23 cellular contexts compared by ENCODE assay signal in the genomic region with DNA sequence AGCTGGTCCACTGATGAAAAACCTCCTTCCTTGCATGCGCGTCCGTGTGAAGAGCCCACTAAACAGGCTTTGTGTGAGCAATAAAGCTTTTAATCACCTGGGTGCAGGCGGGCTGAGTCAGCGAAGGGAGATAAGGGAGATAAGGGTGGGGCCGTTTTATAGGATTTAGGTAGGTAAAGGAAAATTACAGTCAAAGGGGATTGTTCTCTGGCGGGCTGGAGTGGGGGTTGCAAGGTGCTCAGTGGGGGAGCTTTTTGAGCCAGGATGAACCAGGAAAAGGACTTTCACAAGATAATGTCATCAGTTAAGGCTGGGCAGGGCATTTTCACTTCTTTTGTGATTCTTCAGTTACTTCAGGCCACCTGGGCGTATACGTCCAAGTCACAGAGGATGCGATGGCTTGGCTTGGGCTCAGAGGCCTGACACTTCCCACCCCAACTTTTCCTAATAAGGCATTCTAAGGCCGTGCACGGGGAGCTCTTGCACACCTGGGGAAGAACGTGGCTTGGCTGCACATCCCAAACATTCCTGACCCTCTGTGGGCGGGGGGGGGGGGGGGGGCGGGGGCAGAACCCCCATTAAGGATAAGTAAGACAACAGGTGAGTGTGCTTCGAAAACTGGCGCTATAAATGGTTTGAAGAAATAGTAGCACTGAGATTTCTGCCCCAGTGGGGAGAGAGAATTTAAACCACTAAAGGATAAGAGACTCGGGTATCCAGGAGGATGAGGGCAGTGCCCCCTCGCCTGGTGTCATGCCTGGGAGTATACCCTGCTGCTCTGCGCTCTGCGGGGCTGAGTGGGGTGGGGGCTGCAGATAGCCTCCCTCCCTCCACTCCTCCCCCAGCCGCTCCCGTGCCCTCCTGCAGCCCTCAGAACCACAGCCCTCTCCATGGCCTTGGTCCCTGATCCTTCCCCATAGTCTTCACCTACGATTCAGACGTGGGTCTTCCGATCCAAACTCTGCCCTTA.
DNase-seq lines count a peak whose midpoint lies in the region; ATAC-seq, FAIRE-seq and TF ChIP-seq lines count a peak whose summit lies in the region.
"Had no signal": no experiment of that assay in that cellular context is flagged by ENCODE, and none has a peak within 500 bp of the region (broad histone marks: within the 10 kb centered on the region; RNA-seq: fewer than 3 reads in every experiment).

No MANE protein-coding gene starts in this region.

- no peak for ATAC-seq in GM21526 (IDR thresholded peaks at IDR 0.05; ENCODE audit: low FRiP score, unreplicated experiment)
- ATAC-seq: lower lobe of right lung, pancreas had no signal

- H3K4ac ChIP-seq in H1 (replicated peaks; ENCODE audit: insufficient read length, low read depth, low read length), result peak overlapping the region; percentile 48
- H3K4ac ChIP-seq in mesendoderm (ENCODE audit: low read depth, low read length), result peak overlapping the region; percentile 19

- H3K18ac ChIP-seq in H1 (ENCODE audit: extremely low read depth, low read length), result peak overlapping the region; percentile 98
- H3K18ac ChIP-seq in mesendoderm (ENCODE audit: low read length), result peak overlapping the region; percentile 71

- peak in 1 of 2 experiments; percentile 85; a peak in 1 of 3 replicates for TF ChIP-seq EP300 in H1 (IDR thresholded peaks at IDR 0.05; ENCODE audit: borderline replicate concordance in 1 of 2, low read depth in 2 of 2, low read length in 2 of 2)

- H2BK120ac ChIP-seq in H1 (replicated peaks; ENCODE audit: low read depth, low read length), result peak overlapping the region; percentile 93
- H2BK120ac ChIP-seq in mesendoderm (ENCODE audit: low read depth, low read length), result no peak overlapping the region

- H3K4me1 ChIP-seq in HUES64 (ENCODE audit: insufficient read depth, low read length) (peaks cover 44% of the 10 kb centered on the region), H1 (replicated peaks in 1 of 4; ENCODE audit: control insufficient read depth in 3 of 4, insufficient read depth in 4 of 4, low read length in 3 of 4) (peaks cover 13 to 40% (median 31%) of the 10 kb centered on the region in 4 experiments), mesendoderm (ENCODE audit: control insufficient read depth, low read depth, low read length) (peaks cover 18% of the 10 kb centered on the region)
- H3K4me1 ChIP-seq: lower lobe of right lung, pancreas, vagina had no signal

- H3K9me3 ChIP-seq in HUES64 (ENCODE audit: insufficient read depth, low read depth, low read length) (no peaks in the 10 kb centered on the region), H1 (ENCODE audit: insufficient read depth in 2 of 2, low read depth in 1 of 2, low read length in 1 of 2) (no peaks in the 10 kb centered on the region)
- H3K9me3 ChIP-seq: HAP-1, lower lobe of right lung, pancreas, vagina had no signal

- H3K27me3 ChIP-seq in HUES64 (ENCODE audit: insufficient read depth, low read length) (no peaks in the 10 kb centered on the region), H1 (replicated peaks in 1 of 4; ENCODE audit: control insufficient read depth in 3 of 4, extremely low read depth in 1 of 4, insufficient read depth in 3 of 4, low read length in 3 of 4) (no peaks in the 10 kb centered on the region), mesendoderm (ENCODE audit: insufficient read depth, low read length, poor library complexity) (no peaks in the 10 kb centered on the region)
- H3K27me3 ChIP-seq: brain microvascular endothelial cell, pancreas, vagina had no signal

- no peak overlapping the region for H3K23ac ChIP-seq in H1 (ENCODE audit: insufficient read length)
- H3K23ac ChIP-seq in mesendoderm (ENCODE audit: low read length), result no peak overlapping the region

- peak overlapping the region; percentile 70 for H3K9ac ChIP-seq in HUES64 (ENCODE audit: low read depth, low read length)
- H3K9ac ChIP-seq in H1 (replicated peaks in 1 of 4; ENCODE audit: extremely low read depth in 1 of 4, low read depth in 3 of 4, low read length in 3 of 4), result peak overlapping the region in 3 of 4 experiments; percentile 35 to 68 (median 55); a peak in 5 of 7 replicates
- H3K9ac ChIP-seq in mesendoderm (ENCODE audit: low read length), result peak overlapping the region; percentile 37

- H3K79me2 ChIP-seq in H1 (ENCODE audit: control insufficient read depth in 1 of 2, insufficient read depth in 2 of 2, low read length in 2 of 2) (no peaks in the 10 kb centered on the region), mesendoderm (ENCODE audit: control insufficient read depth, insufficient read depth, low read length) (no peaks in the 10 kb centered on the region)

- H3K23me2 ChIP-seq in H1 (ENCODE audit: low read depth, low read length), result peaks cover 3% of the 10 kb centered on the region; the same call in 1 of the 2 replicates

- peak overlapping the region; percentile 99 for H2BK12ac ChIP-seq in H1 (ENCODE audit: low read depth, low read length)

- no peaks in the 10 kb centered on the region for H3K79me1 ChIP-seq in H1 (ENCODE audit: low read depth, low read length)
- no peaks in the 10 kb centered on the region for H3K79me1 ChIP-seq in mesendoderm (ENCODE audit: low read length)

- H3K4me2 ChIP-seq in H1 (ENCODE audit: insufficient read depth in 1 of 2, low read depth in 2 of 2, low read length in 2 of 2) (peak overlapping the region; percentile 49 to 61), mesendoderm (ENCODE audit: low read length) (no peak overlapping the region)

- H3K56ac ChIP-seq in H1 (replicated peaks; ENCODE audit: insufficient read length, low read depth, low read length) (peak overlapping the region; percentile 65), mesendoderm (ENCODE audit: low read length) (peak overlapping the region; percentile 77)

- CTCF ChIA-PET in H1 (lab: Charles Lee; ENCODE audit: partially characterized antibody), result interaction anchor here (0.6 to 2.0 kb wide), 5 partner anchors 9 to 204 kb away, joined by 3 to 7 read pairs (median 3); no protein-coding TSS in a partner anchor

- WGBS in HUES64, result 19% methylated on average over 25 of the region's 26 CpGs
- WGBS in H1 (ENCODE audit: extremely low coverage in 1 of 2, insufficient coverage in 1 of 2, insufficient read length in 1 of 2, insufficient replicate concordance in 2 of 2, low coverage in 1 of 2, low lambda C conversion rate in 2 of 2, missing lambda C conversion rate in 1 of 2), 2 experiments, result 14% methylated on average over 23 of the region's 26 CpGs; no CpG with 5 or more reads in 1 of the 2 experiments
- WGBS in mesendoderm (ENCODE audit: extremely low coverage, insufficient coverage, low lambda C conversion rate), result no CpG with 5 or more reads among the region's 26 CpGs

- no peaks in the 10 kb centered on the region for H4K20me1 ChIP-seq in H1 (replicated peaks in 1 of 2; ENCODE audit: control insufficient read depth in 1 of 2, insufficient read depth in 2 of 2, low read length in 2 of 2)

- POLR2A ChIA-PET in H1 (lab: Charles Lee; ENCODE audit: partially characterized antibody), result interaction anchor here (0.9 to 3.1 kb wide), 15 partner anchors 9 to 255 kb away, joined by 3 to 11 read pairs (median 5); partner anchors contain the start of gene SKIDA1

- peak overlapping the region; percentile 88 for H3K27ac ChIP-seq in HUES64 (ENCODE audit: low read depth, low read length)
- H3K27ac ChIP-seq in H1 (ENCODE audit: low read depth, low read length), result peak overlapping the region; percentile 90
- H3K27ac ChIP-seq in mesendoderm (ENCODE audit: low read depth, low read length), result peak overlapping the region; percentile 45
- H3K27ac ChIP-seq: brain microvascular endothelial cell, lower lobe of right lung, pancreas, vagina had no signal

- no peak overlapping the region for H2BK15ac ChIP-seq in H1 (ENCODE audit: low read length)
- no peak overlapping the region for H2BK15ac ChIP-seq in mesendoderm (replicated peaks; ENCODE audit: low read depth)

- no peak overlapping the region for H2AFZ ChIP-seq in H1 (ENCODE audit: low read length)

- no peak overlapping the region for H3K4me3 ChIP-seq in HUES64 (ENCODE audit: low read length)
- peak overlapping the region in 1 of 4 experiments; percentile 32; a peak in 1 of 8 replicates for H3K4me3 ChIP-seq in H1 (ENCODE audit: extremely low read depth in 1 of 4, insufficient read depth in 2 of 4, low read depth in 3 of 4, low read length in 4 of 4)
- no peak overlapping the region for H3K4me3 ChIP-seq in mesendoderm (ENCODE audit: low read length)
- H3K4me3 ChIP-seq: HAP-1, lower lobe of right lung, pancreas, vagina had no signal

- H4K91ac ChIP-seq in H1 (replicated peaks; ENCODE audit: insufficient read length, low read length), result peak overlapping the region; percentile 96

- peak; percentile 52 for FAIRE-seq in H1 (lab: Jason Lieb, UNC)
- FAIRE-seq: pancreas had no signal

- H2BK20ac ChIP-seq in H1 (ENCODE audit: low read length), result peak overlapping the region; percentile 100

- H2BK5ac ChIP-seq in H1 (ENCODE audit: low read depth, low read length) (peak overlapping the region; percentile 99), mesendoderm (ENCODE audit: low read length) (peak overlapping the region; percentile 51)

- H3K36me3 ChIP-seq in HUES64 (ENCODE audit: insufficient read depth, low read length) (no peaks in the 10 kb centered on the region), H1 (ENCODE audit: control insufficient read depth in 2 of 4, insufficient read depth in 4 of 4, low read length in 3 of 4) (no peaks in the 10 kb centered on the region), mesendoderm (ENCODE audit: control insufficient read depth, insufficient read depth, low read length) (no peaks in the 10 kb centered on the region)
- H3K36me3 ChIP-seq: brain microvascular endothelial cell, HAP-1, pancreas had no signal

- no peak overlapping the region for H3K14ac ChIP-seq in H1 (ENCODE audit: insufficient read length)

- H4K5ac ChIP-seq in H1 (ENCODE audit: insufficient read length, low read depth, low read length) (peak overlapping the region; percentile 26), mesendoderm (ENCODE audit: low read length) (no peak overlapping the region)

- peak in 1 of 2 experiments; percentile 47; a peak in 1 of 3 replicates for TF ChIP-seq POLR2A in H1 (IDR thresholded peaks at IDR 0.05; ENCODE audit: control extremely low read depth in 1 of 2, low read depth in 2 of 2, low read length in 2 of 2)

- H2AK5ac ChIP-seq in H1 (ENCODE audit: low read depth, low read length) (peak overlapping the region; percentile 83; the same call in 1 of the 2 replicates), mesendoderm (ENCODE audit: low read length) (no peak overlapping the region)

- no peak for TF ChIP-seq CTCF in H1 (IDR thresholded peaks at IDR 0.05; ENCODE audit: control extremely low read depth in 1 of 3, insufficient read depth in 1 of 3, low read depth in 1 of 3, low read length in 3 of 3)

- TF ChIP-seq RAD21 in H1 (IDR thresholded peaks at IDR 0.05 in 1 of 2, conservative IDR thresholded peaks at IDR 0.05 in 1 of 2; ENCODE audit: low read depth in 2 of 2, low read length in 2 of 2), result no peak

- H4K8ac ChIP-seq in H1 (ENCODE audit: extremely low read depth, insufficient read depth, low read length) (no peak overlapping the region; the same call in 1 of the 2 replicates), mesendoderm (ENCODE audit: low read depth, low read length) (no peak overlapping the region)

- DNase-seq in ELF-1 (ENCODE audit: low read depth, low spot score), result peak; percentile 67
- DNase-seq in H1 (ENCODE audit: low read depth in 1 of 2, low spot score in 2 of 2), result peak in 1 of 2 experiments; percentile 66
- peak; percentile 81 for DNase-seq in mesendoderm
- no peak for DNase-seq in NCI-H345 treated with DMSO at 0.1 percent for 48 hours (lab: John Stamatoyannopoulos, UW; ENCODE audit: unreplicated experiment)
- no peak for DNase-seq in NCI-H187 (lab: John Stamatoyannopoulos, UW)
- no peak for DNase-seq in superior temporal gyrus (ENCODE audit: extremely low spot score)
- DNase-seq: activated B cell treated with CpG ODN at 0.5 μM for 24 hours; activated naive CD8-positive, alpha-beta T cell treated with anti-CD3 and anti-CD28 coated beads for 36 hours; brain microvascular endothelial cell; COR-L47; cortex of kidney; foreskin fibroblast; immature natural killer cell; lower lobe of right lung; NCI-H1694; NCI-H446; pancreas; SHP77; T-helper 1 cell had no signal

Comparison
In these comparisons a context has a peak if more than half of its experiments do, and no peak if none do; other contexts are left out.
1. DNase-seq: peak in ELF-1 (single experiment) and mesendoderm (single experiment); none in NCI-H345 treated with DMSO at 0.1 percent for 48 hours (single experiment), NCI-H187 (0 of 2) and superior temporal gyrus (single experiment).
2. Peak in every context shown above with its lines, with median percentiles within 50 percentile points of each other: H3K27ac ChIP-seq and H3K9ac ChIP-seq.